ENCODE assay signal across 8 cellular contexts in the genomic region with DNA sequence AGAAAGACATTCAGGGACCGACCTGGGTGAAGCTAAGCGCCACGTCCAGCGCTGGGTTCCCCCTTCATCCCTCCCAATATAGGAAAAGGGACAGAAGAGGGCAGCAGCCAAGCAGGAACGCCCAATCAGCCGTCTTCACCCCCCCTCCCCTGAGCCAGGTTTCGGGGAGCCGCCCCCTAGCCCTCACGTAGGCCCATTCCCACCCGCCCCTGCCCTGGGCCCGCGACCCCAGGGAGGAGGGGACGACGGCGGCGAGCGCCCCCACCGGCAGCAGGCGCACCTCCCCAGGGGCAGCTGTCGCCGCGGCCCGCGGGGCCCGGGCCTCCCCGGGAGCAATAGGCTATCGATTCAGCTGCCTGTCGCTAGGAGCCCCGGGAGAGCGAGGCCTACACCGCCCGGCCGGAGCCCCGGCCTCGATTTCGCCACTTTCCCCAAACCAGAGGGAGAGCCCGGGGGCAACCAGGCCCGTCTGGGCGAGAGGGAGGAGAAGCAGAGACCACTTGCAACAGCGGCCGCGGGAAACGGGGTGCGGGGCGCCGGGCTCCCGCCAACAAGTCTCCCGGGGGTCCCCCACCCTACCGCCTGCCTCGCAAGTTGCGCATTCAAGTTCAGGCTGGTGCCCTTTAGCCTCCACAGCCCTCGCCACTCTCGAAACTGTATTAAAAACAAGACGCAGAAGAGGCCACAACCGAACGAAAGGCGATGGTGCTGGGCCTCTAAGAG. TPM values are rescaled to one million over a fixed set of nuclear protein-coding genes. Genes with fewer than 3 reads are reported as not detected.
DNase-seq lines count a peak whose midpoint lies in the region; ATAC-seq and TF ChIP-seq lines count a peak whose summit lies in the region.

No MANE protein-coding gene starts in this region.

- peak overlapping the region; percentile 91 for H3K4me3 ChIP-seq in SK-N-MC
- peak overlapping the region; percentile 93 to 97 for H3K4me3 ChIP-seq in testis

- no peak for TF ChIP-seq POLR2A in testis (IDR thresholded peaks at IDR 0.05)

- peak overlapping the region; percentile 90 for H3K9ac ChIP-seq in SK-N-MC (ENCODE audit: insufficient read length)

- peak; percentile 54 for ATAC-seq in GM21737 (IDR thresholded peaks at IDR 0.05; ENCODE audit: unreplicated experiment)

- H3K9me3 ChIP-seq in SK-N-MC (ENCODE audit: low read depth, low read length) (no peaks in the 10 kb centered on the region), testis (no peaks in the 10 kb centered on the region)

- 0 to 1% methylated on average over 14 to 53 of the region's 57 CpGs for WGBS in testis, 2 donors

- H3K4me1 ChIP-seq in testis = peaks cover 19% of the 10 kb centered on the region

- intact Hi-C loops in testis (cut with DNase I; ENCODE audit: low total_unique reads) = no loop called here

- H3K27ac ChIP-seq in SK-N-MC = no peak overlapping the region
- peak overlapping the region; percentile 89 to 97 for H3K27ac ChIP-seq in testis

- peak in 2 of 3 experiments; percentile 12 to 55 for TF ChIP-seq CTCF in testis (IDR thresholded peaks at IDR 0.05)

- no peaks in the 10 kb centered on the region for H3K27me3 ChIP-seq in testis

- H3K36me3 ChIP-seq in SK-N-MC (ENCODE audit: insufficient read depth, low read length) (peaks cover 9% of the 10 kb centered on the region), testis (ENCODE audit: low read depth, missing control alignments) (no peaks in the 10 kb centered on the region)

- DNase-seq in DMS 273 treated with DMSO at 0.1 percent for 48 hours (lab: John Stamatoyannopoulos, UW) (peak; percentile 56), LoVo (ENCODE audit: low spot score) (peak; percentile 77), SK-N-MC (ENCODE audit: low read depth, low spot score) (no peak), globus pallidus (ENCODE audit: low spot score) (peak; percentile 78), occipital lobe (lab: John Stamatoyannopoulos, UW) (peak; percentile 76), testis (peak; percentile 83)
- DNase-seq in activated naive CD4-positive, alpha-beta T cell treated with anti-CD3 and anti-CD28 coated beads, Interleukin-2, amount 50 U/mL, for 16 hours = peak; percentile 80

RNA-seq across cellular contexts. Expression of a gene that starts 1.3 kb away (rescaled TPM):
- total RNA-seq in occipital lobe (37.1 TPM), testis (100 to 1,000 TPM in 1 of 2 donors, 10 to 100 TPM in 1; 97.7 to 129 TPM)
- polyA plus RNA-seq in testis (ENCODE audit: insufficient read depth, low read depth, low replicate concordance) = 168 TPM

RNA-seq across cellular contexts. Expression of a gene that starts 39.7 kb away (rescaled TPM):
- total RNA-seq in occipital lobe (50.1 TPM), testis (10 to 100 TPM; 22.4 to 27.2 TPM)
- 70.3 TPM for polyA plus RNA-seq in testis (ENCODE audit: insufficient read depth, low read depth, low replicate concordance)
